Comparison of ENCODE assay signal across 1 cellular context in genomic region chr11:1267441-1268100, GRCh38.
TF ChIP-seq lines count a peak whose summit lies in the region.

No MANE protein-coding gene starts in this region.

TF ChIP-seq in SK-N-SH, 30 proteins besides CTCF, POLR2A, EP300 and RAD21 (continued from another document):
- TF ChIP-seq SMC3 (IDR thresholded peaks at IDR 0.05; ENCODE audit: low read depth, low read length) = no peak
- TF ChIP-seq GATA2 (CRISPR knock-in tag; IDR thresholded peaks at IDR 0.05) = no peak
